ENCODE assay signal across 10 cellular contexts in the genomic region with DNA sequence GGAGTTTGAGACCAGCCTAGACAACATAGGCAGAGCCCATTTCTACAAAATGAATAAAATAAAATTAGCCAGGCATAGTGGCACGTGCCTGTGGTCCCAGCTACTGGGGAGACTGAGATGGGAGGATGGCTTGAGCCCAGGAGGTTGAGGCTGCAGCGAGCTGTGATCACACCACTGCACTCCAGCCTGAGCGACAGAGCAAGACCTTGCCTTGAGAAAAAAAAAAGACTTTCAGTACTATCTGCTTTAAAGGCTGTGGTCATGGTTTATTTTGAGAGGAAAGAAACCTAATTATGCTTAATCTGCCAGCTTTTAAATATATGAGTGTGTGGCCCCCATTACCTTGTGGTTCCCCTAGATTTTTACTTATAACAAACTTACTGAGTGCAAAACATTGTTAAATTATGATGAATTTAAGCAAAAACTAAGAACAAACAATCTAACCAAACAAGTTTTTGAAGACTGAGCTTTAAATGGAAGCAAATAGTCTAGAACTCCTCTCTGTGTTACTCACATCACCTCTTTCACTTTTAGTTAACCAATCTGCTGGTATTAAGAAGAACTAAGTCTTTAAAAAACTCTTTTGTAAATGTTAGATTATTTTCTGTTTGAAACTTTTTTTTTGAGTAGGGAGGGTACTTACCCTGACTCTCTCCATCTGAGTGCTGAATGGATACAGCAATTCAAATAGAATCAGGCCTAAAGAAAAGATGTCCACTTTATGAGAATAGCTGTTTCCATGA.
DNase-seq lines count a peak whose midpoint lies in the region; ATAC-seq and TF ChIP-seq lines count a peak whose summit lies in the region.
"Had no signal": no experiment of that assay in that cellular context is flagged by ENCODE, and none has a peak within 500 bp of the region (broad histone marks: within the 10 kb centered on the region; RNA-seq: fewer than 3 reads in every experiment).

No MANE protein-coding gene starts in this region.

- H3K9me3 ChIP-seq in BLaER1 (no peaks in the 10 kb centered on the region), ovary (no peaks in the 10 kb centered on the region)

- H3K4me1 ChIP-seq in BLaER1: peaks cover 60% of the 10 kb centered on the region
- no peaks in the 10 kb centered on the region for H3K4me1 ChIP-seq in ovary (ENCODE audit: insufficient read depth)

- TF ChIP-seq POLR2A in ovary (IDR thresholded peaks at IDR 0.05): no peak

- peak overlapping the region; percentile 41 for H3K4me2 ChIP-seq in BLaER1

- no peak for TF ChIP-seq EP300 in ovary (IDR thresholded peaks at IDR 0.05)

- H3K27me3 ChIP-seq in BLaER1: no peaks in the 10 kb centered on the region
- no peaks in the 10 kb centered on the region for H3K27me3 ChIP-seq in ovary

- DNase-seq in D341Med (ENCODE audit: low spot score) (no peak), ovary (no peak), NCI-H446 treated with DMSO at 0.1 percent for 48 hours (lab: John Stamatoyannopoulos, UW) (no peak)
- no peak for DNase-seq in stimulated activated naive CD4-positive, alpha-beta T cell treated with Interleukin-2 at 50 U/mL for 16 hours (lab: John Stamatoyannopoulos, UW)
- DNase-seq: activated CD8-positive, alpha-beta memory T cell treated with anti-CD3 and anti-CD28 coated beads, Interleukin-2, amount 50 U/mL, for 4 hours had no signal

- peak; percentile 64 for ATAC-seq in GM19023 (IDR thresholded peaks at IDR 0.05; ENCODE audit: unreplicated experiment)
- ATAC-seq in HG02571 (IDR thresholded peaks at IDR 0.05; ENCODE audit: unreplicated experiment): peak; percentile 45
- ATAC-seq in HG03378 (IDR thresholded peaks at IDR 0.05; ENCODE audit: unreplicated experiment): peak; percentile 61
- ATAC-seq: HCT116 had no signal

- H3K4me3 ChIP-seq in BLaER1 (no peak overlapping the region), ovary (no peak overlapping the region)

- 0 out of 2 replicates have a peak overlapping the region, but pooled peaks have one; percentile 14 for H3K27ac ChIP-seq in BLaER1
- H3K27ac ChIP-seq in ovary: no peak overlapping the region

- no peak overlapping the region for H3K9ac ChIP-seq in BLaER1

- H4K20me1 ChIP-seq in BLaER1: peaks cover 47% of the 10 kb centered on the region

- H3K36me3 ChIP-seq in BLaER1 (peaks cover 89% of the 10 kb centered on the region), ovary (no peaks in the 10 kb centered on the region)

- no peak for TF ChIP-seq CTCF in ovary (IDR thresholded peaks at IDR 0.05)

- intact Hi-C loops in ovary (cut with DNase I): no loop called here

- WGBS in ovary, 3 donors: 95 to 99% (median 98%) methylated on average over 3 of the region's 3 CpGs
